In genomic region chr22:37518509-37519267, GRCh38 we compare ENCODE assay signal across 7 cellular contexts. TPM values are rescaled to one million over a fixed set of nuclear protein-coding genes. Genes with fewer than 3 reads are reported as not detected.
A peak's percentile ranks its signal among the peaks of the same experiment; 100 is the strongest.
DNase-seq lines count a peak whose midpoint lies in the region; ATAC-seq and TF ChIP-seq lines count a peak whose summit lies in the region.

No MANE protein-coding gene starts in this region.

- no peaks in the 10 kb centered on the region; the same call in 1 of the 2 replicates for H3K4me1 ChIP-seq in HUES64 (ENCODE audit: insufficient read depth, low read length)
- peaks cover 2 to 5% of the 10 kb centered on the region in 2 donors for H3K4me1 ChIP-seq in ascending aorta

- WGBS in HUES64: 9% methylated on average over 63 of the region's 63 CpGs

- H3K27ac ChIP-seq in HUES64 (ENCODE audit: low read depth, low read length): no peak overlapping the region
- H3K27ac ChIP-seq in ascending aorta: no peak overlapping the region

- H3K9me3 Mint-ChIP-seq in immature natural killer cell: no peaks in the 10 kb centered on the region
- H3K9me3 Mint-ChIP-seq in stimulated activated naive CD8-positive, alpha-beta T cell treated with anti-CD3 and anti-CD28 coated beads, Interleukin-15, Interleukin-2, amounts not matched to agents 100 ng/mL and 50 ng/mL, for 24 hours: no peaks in the 10 kb centered on the region

- H3K9me3 ChIP-seq in HUES64 (ENCODE audit: insufficient read depth, low read depth, low read length): no peaks in the 10 kb centered on the region
- no peaks in the 10 kb centered on the region for H3K9me3 ChIP-seq in ascending aorta

- H3K27ac Mint-ChIP-seq in immature natural killer cell: peak overlapping the region in 1 of 6 donors; percentile 62
- no peak overlapping the region for H3K27ac Mint-ChIP-seq in stimulated activated naive CD8-positive, alpha-beta T cell treated with anti-CD3 and anti-CD28 coated beads, Interleukin-15, Interleukin-2, amounts not matched to agents 100 ng/mL and 50 ng/mL, for 24 hours

- peak overlapping the region; percentile 57 for H3K9ac ChIP-seq in HUES64 (ENCODE audit: low read depth, low read length)

- peaks cover 7 to 10% of the 10 kb centered on the region in 2 donors for H3K4me1 Mint-ChIP-seq in immature natural killer cell
- H3K4me1 Mint-ChIP-seq in stimulated activated naive CD8-positive, alpha-beta T cell treated with anti-CD3 and anti-CD28 coated beads, Interleukin-15, Interleukin-2, amounts not matched to agents 100 ng/mL and 50 ng/mL, for 24 hours (ENCODE audit: low read depth): peaks cover 4% of the 10 kb centered on the region

- no peak for TF ChIP-seq CTCF in ascending aorta (IDR thresholded peaks at IDR 0.05)

- H3K27me3 Mint-ChIP-seq in immature natural killer cell (ENCODE audit: low read depth in 3 of 3): peaks cover 9 to 16% (median 11%) of the 10 kb centered on the region in 3 donors
- peaks cover 42% of the 10 kb centered on the region for H3K27me3 Mint-ChIP-seq in stimulated activated naive CD8-positive, alpha-beta T cell treated with anti-CD3 and anti-CD28 coated beads, Interleukin-15, Interleukin-2, amounts not matched to agents 100 ng/mL and 50 ng/mL, for 24 hours

- DNase-seq in ascending aorta (ENCODE audit: low spot score in 2 of 2): no peak
- no peak for DNase-seq in immature natural killer cell
- DNase-seq in NCI-H774 (lab: John Stamatoyannopoulos, UW): no peak
- no peak for DNase-seq in hippocampal formation (lab: John Stamatoyannopoulos, UW)

- H3K36me3 ChIP-seq in HUES64 (ENCODE audit: insufficient read depth, low read length) (0 out of 2 replicates have a peak, but pooled peaks cover 4% of the 10 kb centered on the region), ascending aorta (no peaks in the 10 kb centered on the region)

- ATAC-seq in HG03039 (IDR thresholded peaks at IDR 0.05; ENCODE audit: unreplicated experiment): no peak

- H3K4me3 ChIP-seq in HUES64 (ENCODE audit: low read length) (peak overlapping the region; percentile 63), ascending aorta (peak overlapping the region; percentile 69 to 71)

- peaks cover 0 to 3% (median 0%) of the 10 kb centered on the region in 3 donors for H3K36me3 Mint-ChIP-seq in immature natural killer cell
- H3K36me3 Mint-ChIP-seq in stimulated activated naive CD8-positive, alpha-beta T cell treated with anti-CD3 and anti-CD28 coated beads, Interleukin-15, Interleukin-2, amounts not matched to agents 100 ng/mL and 50 ng/mL, for 24 hours (ENCODE audit: low read depth): no peaks in the 10 kb centered on the region

- H3K27me3 ChIP-seq in HUES64 (ENCODE audit: insufficient read depth, low read length): peaks cover 43% of the 10 kb centered on the region
- peaks cover 3% of the 10 kb centered on the region for H3K27me3 ChIP-seq in ascending aorta

- peak overlapping the region; percentile 70 to 85 (median 83) for H3K4me3 Mint-ChIP-seq in immature natural killer cell
- H3K4me3 Mint-ChIP-seq in stimulated activated naive CD8-positive, alpha-beta T cell treated with anti-CD3 and anti-CD28 coated beads, Interleukin-15, Interleukin-2, amounts not matched to agents 100 ng/mL and 50 ng/mL, for 24 hours: peak overlapping the region; percentile 63

- intact Hi-C loops in ascending aorta (cut with DNase I): no loop called here

RNA-seq across cellular contexts. Expression of gene CARD10, which starts 0.5 kb away (rescaled TPM):
- polyA plus RNA-seq in HUES64 (2013, experiment 1 of 2): 7.2 TPM
- polyA plus RNA-seq in HUES64 (2013, experiment 2 of 2): 8.3 TPM
- 21.0 TPM for total RNA-seq in ascending aorta
- polyA plus RNA-seq in immature natural killer cell: under 1 TPM in 2 of 3 donors, not detected in 1; 0.13 to 0.36 TPM

RNA-seq across cellular contexts. Expression of gene MFNG, which starts 32.5 kb away (rescaled TPM):
- polyA plus RNA-seq in HUES64 (2013, experiment 1 of 2): 1.1 TPM
- 2.7 TPM for polyA plus RNA-seq in HUES64 (2013, experiment 2 of 2)
- total RNA-seq in ascending aorta: 101 TPM
- polyA plus RNA-seq in immature natural killer cell: 100 to 1,000 TPM; 235 to 361 (median 286) TPM

RNA-seq across cellular contexts. Expression of gene CDC42EP1, which starts 41.6 kb away (rescaled TPM):
- polyA plus RNA-seq in HUES64 (2013, experiment 1 of 2): 10.7 TPM
- 14.1 TPM for polyA plus RNA-seq in HUES64 (2013, experiment 2 of 2)
- 100 TPM for total RNA-seq in ascending aorta
- under 1 TPM in 2 of 3 donors, not detected in 1; 0.17 to 0.40 TPM for polyA plus RNA-seq in immature natural killer cell
